Comparison of ENCODE assay signal across 13 cellular contexts in genomic region chr3:113097821-113098516, GRCh38.
DNase-seq lines count a peak whose midpoint lies in the region; TF ChIP-seq lines count a peak whose summit lies in the region.
"Had no signal": no experiment of that assay in that cellular context is flagged by ENCODE, and none has a peak within 500 bp of the region (broad histone marks: within the 10 kb centered on the region; RNA-seq: fewer than 3 reads in every experiment).

No MANE protein-coding gene starts in this region.

- TF ChIP-seq CTCF in BJ (IDR thresholded peaks at IDR 0.05; ENCODE audit: insufficient read depth, low read depth, low read length) = no peak
- TF ChIP-seq CTCF in cardiac fibroblast (IDR thresholded peaks at IDR 0.05; ENCODE audit: low read depth, low read length) = no peak
- no peak for TF ChIP-seq CTCF in progenitor cell of endocrine pancreas (IDR thresholded peaks at IDR 0.05; ENCODE audit: unreplicated experiment)

- CTCF ChIA-PET in BJ (lab: Yijun Ruan, JAX) = interaction anchor here (0.7 kb wide), 1 partner anchor 11 kb away, joined by 3 read pairs; no protein-coding TSS in a partner anchor

- H3K36me3 ChIP-seq in BJ (ENCODE audit: control insufficient read depth, insufficient read depth, low read length) = no peaks in the 10 kb centered on the region
- no peaks in the 10 kb centered on the region for H3K36me3 ChIP-seq in MG63
- H3K36me3 ChIP-seq: left lung, neutrophil had no signal

- peaks cover 4% of the 10 kb centered on the region; the same call in 1 of the 2 replicates for H3K9me3 ChIP-seq in MG63
- H3K9me3 ChIP-seq: neutrophil had no signal

- DNase-seq in BJ (ENCODE audit: low read depth) (peak; percentile 62), MG63 (peak; percentile 68), cardiac fibroblast (ENCODE audit: low read depth in 2 of 2) (peak; percentile 47 to 84), myocyte (ENCODE audit: low read depth) (peak; percentile 54), progenitor cell of endocrine pancreas (ENCODE audit: low spot score, unreplicated experiment) (no peak), NCI-H446 treated with DMSO at 0.1 percent for 48 hours (lab: John Stamatoyannopoulos, UW) (no peak), NCI-H2029 (lab: John Stamatoyannopoulos, UW) (no peak), Ammon's horn (ENCODE audit: low spot score) (no peak)
- DNase-seq: CD4-positive, alpha-beta memory T cell; foreskin melanocyte; left lung; NCI-H1105 treated with DMSO at 0.1 percent for 48 hours had no signal

- no peak overlapping the region for H3K4me3 ChIP-seq in BJ (ENCODE audit: low read depth, low read length)
- H3K4me3 ChIP-seq in MG63 = no peak overlapping the region
- H3K4me3 ChIP-seq in cardiac fibroblast (replicated peaks in 1 of 2; ENCODE audit: low read depth in 2 of 2, low read length in 2 of 2) = no peak overlapping the region
- H3K4me3 ChIP-seq: left lung had no signal

- no peak overlapping the region for H3K27ac Mint-ChIP-seq in progenitor cell of endocrine pancreas
- H3K27ac Mint-ChIP-seq: CD4-positive, alpha-beta memory T cell had no signal

- H3K9me3 Mint-ChIP-seq in progenitor cell of endocrine pancreas (ENCODE audit: low read depth) = no peaks in the 10 kb centered on the region

- no peaks in the 10 kb centered on the region; the same call in 1 of the 2 replicates for H3K27me3 ChIP-seq in BJ (ENCODE audit: control insufficient read depth, insufficient read depth, low read length)
- H3K27me3 ChIP-seq in MG63 = no peaks in the 10 kb centered on the region
- H3K27me3 ChIP-seq: left lung, neutrophil had no signal

- H3K36me3 Mint-ChIP-seq in progenitor cell of endocrine pancreas (ENCODE audit: insufficient read depth) = no peaks in the 10 kb centered on the region

- no peaks in the 10 kb centered on the region for H3K4me1 Mint-ChIP-seq in progenitor cell of endocrine pancreas (ENCODE audit: low read depth)
- H3K4me1 Mint-ChIP-seq: CD4-positive, alpha-beta memory T cell had no signal

- H3K4me3 Mint-ChIP-seq in progenitor cell of endocrine pancreas (ENCODE audit: low read depth) = no peak overlapping the region
- H3K4me3 Mint-ChIP-seq: CD4-positive, alpha-beta memory T cell had no signal

- peaks cover 4% of the 10 kb centered on the region for H3K27me3 Mint-ChIP-seq in progenitor cell of endocrine pancreas
- H3K27me3 Mint-ChIP-seq: CD4-positive, alpha-beta memory T cell had no signal

- POLR2A ChIA-PET in BJ (lab: Charles Lee) = interaction anchor here (0.7 kb wide), 1 partner anchor 461 kb away, joined by 4 read pairs; no protein-coding TSS in a partner anchor

Comparison
In these comparisons a context has a peak if more than half of its experiments do, and no peak if none do; other contexts are left out.
1. DNase-seq: peak in BJ (single experiment), MG63 (single experiment), cardiac fibroblast (2 of 2) and myocyte (single experiment); none in progenitor cell of endocrine pancreas (single experiment), NCI-H446 treated with DMSO at 0.1 percent for 48 hours (single experiment), NCI-H2029 (single experiment) and Ammon's horn (single experiment).